In genomic region chr9:35605336-35606137, GRCh38 we compare ENCODE assay signal across 8 cellular contexts. TPM values are rescaled to one million over a fixed set of nuclear protein-coding genes. Genes with fewer than 3 reads are reported as not detected.
DNase-seq lines count a peak whose midpoint lies in the region; ATAC-seq, FAIRE-seq and TF ChIP-seq lines count a peak whose summit lies in the region.

No MANE protein-coding gene starts in this region.

- TF ChIP-seq RAD21 in A549 (conservative IDR thresholded peaks at IDR 0.05 in 1 of 2, IDR thresholded peaks at IDR 0.05 in 1 of 2): no peak

- no peak for TF ChIP-seq EP300 in A549 (IDR thresholded peaks at IDR 0.05)

- POLR2A ChIA-PET in A549 (lab: Yijun Ruan, JAX): interaction anchor here (1.0 to 2.1 kb wide), 6 partner anchors 52 to 533 kb away, joined by 3 to 10 read pairs (median 3); partner anchors contain the start of genes ATOSB, CCDC107, CREB3 and RMRP

- no peak for TF ChIP-seq CTCF in A549 (IDR thresholded peaks at IDR 0.05)
- no peak for TF ChIP-seq CTCF in cardiac fibroblast (IDR thresholded peaks at IDR 0.05; ENCODE audit: low read depth, low read length)

- H3K4me3 ChIP-seq in A549 (peak overlapping the region; percentile 80), cardiac fibroblast (replicated peaks in 1 of 2; ENCODE audit: low read depth in 2 of 2, low read length in 2 of 2) (peak overlapping the region; percentile 68 to 69)

- peak in 1 of 2 experiments; percentile 15; a peak in 3 of 6 replicates for ATAC-seq in A549
- ATAC-seq in GM18517 (IDR thresholded peaks at IDR 0.05; ENCODE audit: unreplicated experiment): peak; percentile 10
- peak; percentile 16 for ATAC-seq in HG02885 (IDR thresholded peaks at IDR 0.05; ENCODE audit: poor library complexity, unreplicated experiment)

- peaks cover 11% of the 10 kb centered on the region for H3K4me1 ChIP-seq in A549

- H3K4me2 ChIP-seq in A549: peak overlapping the region; percentile 82

- DNase-seq in A549 (ENCODE audit: low read depth in 1 of 2, low spot score in 1 of 2) (peak in 1 of 2 experiments; percentile 69), RPMI8226 (peak; percentile 24), cardiac fibroblast (ENCODE audit: low read depth in 2 of 2) (peak; percentile 5 to 7), left kidney (ENCODE audit: low read depth, low spot score) (peak; percentile 68), MV-4-11 (lab: John Stamatoyannopoulos, UW) (no peak)
- peak; percentile 9 to 54 (median 40) for DNase-seq in stimulated activated naive CD4-positive, alpha-beta T cell (lab: John Stamatoyannopoulos, UW)

- WGBS in A549 (ENCODE audit: missing lambda C conversion rate): 3% methylated on average over 28 of the region's 80 CpGs

- peak overlapping the region; percentile 86 to 95 for H3K27ac ChIP-seq in A549

- CTCF ChIA-PET in A549 (lab: Yijun Ruan, JAX): interaction anchor here (0.9 to 2.6 kb wide), 5 partner anchors 17 to 116 kb away, joined by 3 to 11 read pairs (median 4); partner anchors contain the start of gene RUSC2

- no peaks in the 10 kb centered on the region for H3K9me3 ChIP-seq in A549

- no peak for FAIRE-seq in A549 (lab: Jason Lieb, UNC)

- TF ChIP-seq POLR2A in A549 (IDR thresholded peaks at IDR 0.05; ENCODE audit: low read length): no peak

TF ChIP-seq in A549, 52 proteins besides CTCF, POLR2A, EP300 and RAD21:
- TF ChIP-seq JUN (IDR thresholded peaks at IDR 0.05): 0 out of 5 replicates have a peak, but pooled peaks have one; percentile 20 to 34
- TF ChIP-seq EHMT2 (IDR thresholded peaks at IDR 0.05; ENCODE audit: low read depth): no peak

RNA-seq across cellular contexts. Expression of gene TESK1, which starts 0.5 kb away (rescaled TPM):
- polyA plus RNA-seq in A549 (2011; rRNA removed): 16.5 and 17.4 TPM in 2 replicates
- 18.7 and 25.6 TPM in 2 replicates for polyA plus RNA-seq in A549 (2012; cell fraction: cytosol; rRNA removed)
- polyA plus RNA-seq in A549 (2012; cell fraction: nucleus; rRNA removed): 57.5 and 63.3 TPM in 2 replicates
- polyA plus RNA-seq in A549 (2017; fragmentation: RNase III; extraction: RNeasy Plus Mini Kit Qiagen cat#74134 plus additional on column Dnase treatment): 29.9 to 33.0 TPM (median 30.6 TPM) in 3 replicates
- polyA minus RNA-seq in A549 (2011; rRNA and poly(A)+ RNA removed): 16.1 and 20.1 TPM in 2 replicates

RNA-seq across cellular contexts. Expression of gene CD72, which starts 12.7 kb away (rescaled TPM):
- polyA plus RNA-seq in A549 (2011; rRNA removed): 0.87 and 1.2 TPM in 2 replicates
- 0.17 and 0.19 TPM in 2 replicates for polyA plus RNA-seq in A549 (2012; cell fraction: cytosol; rRNA removed)
- 1.2 and 1.4 TPM in 2 replicates for polyA plus RNA-seq in A549 (2012; cell fraction: nucleus; rRNA removed)
- polyA plus RNA-seq in A549 (2017; fragmentation: RNase III; extraction: RNeasy Plus Mini Kit Qiagen cat#74134 plus additional on column Dnase treatment): 0.10 to 0.55 TPM (median 0.44 TPM) in 3 replicates
- polyA minus RNA-seq in A549 (2011; rRNA and poly(A)+ RNA removed): 0.74 and 0.92 TPM in 2 replicates

RNA-seq across cellular contexts. Expression of gene SIT1, which starts 45.2 kb away (rescaled TPM):
- polyA plus RNA-seq in A549 (2011; rRNA removed): not detected in 2 replicates
- not detected in 2 replicates for polyA plus RNA-seq in A549 (2012; cell fraction: cytosol; rRNA removed)
- polyA plus RNA-seq in A549 (2012; cell fraction: nucleus; rRNA removed): not detected in 2 replicates
- not detected in 3 replicates for polyA plus RNA-seq in A549 (2017; fragmentation: RNase III; extraction: RNeasy Plus Mini Kit Qiagen cat#74134 plus additional on column Dnase treatment)
- polyA minus RNA-seq in A549 (2011; rRNA and poly(A)+ RNA removed): not detected in 2 replicates

RNA-seq across cellular contexts. Expression of gene RMRP, which starts 52.3 kb away (rescaled TPM):
- polyA plus RNA-seq in A549 (2011; rRNA removed): 80.2 and 257 TPM in 2 replicates
- 70.8 and 88.5 TPM in 2 replicates for polyA plus RNA-seq in A549 (2012; cell fraction: cytosol; rRNA removed)
- 313 TPM in 1 of 2 replicates, not detected in the other for polyA plus RNA-seq in A549 (2012; cell fraction: nucleus; rRNA removed)
- 14.7 TPM in 1 of 3 replicates, not detected in the others for polyA plus RNA-seq in A549 (2017; fragmentation: RNase III; extraction: RNeasy Plus Mini Kit Qiagen cat#74134 plus additional on column Dnase treatment)
- 13,550 and 18,381 TPM in 2 replicates for polyA minus RNA-seq in A549 (2011; rRNA and poly(A)+ RNA removed)

RNA-seq across cellular contexts. Expression of gene CCDC107, which starts 52.6 kb away (rescaled TPM):
- polyA plus RNA-seq in A549 (2011; rRNA removed): 11.0 and 13.3 TPM in 2 replicates
- 24.8 and 25.7 TPM in 2 replicates for polyA plus RNA-seq in A549 (2012; cell fraction: cytosol; rRNA removed)
- 16.2 and 17.0 TPM in 2 replicates for polyA plus RNA-seq in A549 (2012; cell fraction: nucleus; rRNA removed)
- polyA plus RNA-seq in A549 (2017; fragmentation: RNase III; extraction: RNeasy Plus Mini Kit Qiagen cat#74134 plus additional on column Dnase treatment): 20.4 to 21.9 TPM (median 20.7 TPM) in 3 replicates
- polyA minus RNA-seq in A549 (2011; rRNA and poly(A)+ RNA removed): 6.2 and 9.3 TPM in 2 replicates
